Comparison of ENCODE assay signal across 12 cellular contexts in genomic region chr3:186609247-186609868, GRCh38. TPM values are rescaled to one million over a fixed set of nuclear protein-coding genes. Genes with fewer than 3 reads are reported as not detected.
DNase-seq lines count a peak whose midpoint lies in the region; ATAC-seq and TF ChIP-seq lines count a peak whose summit lies in the region.
"Had no signal": no experiment of that assay in that cellular context is flagged by ENCODE, and none has a peak within 500 bp of the region (broad histone marks: within the 10 kb centered on the region; RNA-seq: fewer than 3 reads in every experiment).

No MANE protein-coding gene starts in this region.

- intact Hi-C loops in MCF 10A (cut with micrococcal nuclease): loop anchor here (1.0 to 2.0 kb wide), 3 partner anchors 20 to 69 kb away; partner anchors contain the start of gene TBCCD1
- intact Hi-C loops in breast epithelium (cut with DNase I; ENCODE audit: low total_unique reads): no loop called here
- intact Hi-C loops in body of pancreas (cut with DNase I): no loop called here

- TF ChIP-seq CTCF in MCF 10A (IDR thresholded peaks at IDR 0.05; ENCODE audit: unreplicated experiment) (peak; percentile 57), breast epithelium (IDR thresholded peaks at IDR 0.05) (no peak), LNCAP (IDR thresholded peaks at IDR 0.05) (peak; percentile 25; the same call in 1 of the 2 replicates), body of pancreas (IDR thresholded peaks at IDR 0.05) (peak; percentile 27 to 62 (median 54)), retinal pigment epithelial cell (conservative IDR thresholded peaks at IDR 0.05; ENCODE audit: low read depth, low read length) (peak; percentile 26)

- peak; percentile 77 for ATAC-seq in body of pancreas

- CTCF ChIA-PET in MCF 10A (lab: Yijun Ruan, JAX): interaction anchor here (0.6 to 3.9 kb wide), 18 partner anchors 8 to 633 kb away, joined by 3 to 23 read pairs (median 4); partner anchors contain the start of genes DNAJB11 and FETUB

- POLR2A ChIA-PET in MCF 10A (lab: Yijun Ruan, JAX): interaction anchor here (0.7 to 4.3 kb wide), 11 partner anchors 8 to 174 kb away, joined by 3 to 28 read pairs (median 4); partner anchors contain the start of genes DNAJB11, EIF4A2 and TBCCD1

- H3K27me3 ChIP-seq in breast epithelium: peaks cover 0 to 3% of the 10 kb centered on the region in 2 donors
- H3K27me3 ChIP-seq in body of pancreas: no peaks in the 10 kb centered on the region
- H3K27me3 ChIP-seq: SJCRH30 had no signal

- no peaks in the 10 kb centered on the region for H3K36me3 ChIP-seq in breast epithelium
- H3K36me3 ChIP-seq in body of pancreas (replicated peaks in 1 of 2; ENCODE audit: insufficient read depth in 1 of 2, low read depth in 2 of 2): no peaks in the 10 kb centered on the region
- H3K36me3 ChIP-seq: esophagus muscularis mucosa, SJCRH30 had no signal

- BruUV-seq in MCF 10A (replicated peaks; lab: Mats Ljungman, UMichigan): TSS peak; percentile 99

- H3K4me3 ChIP-seq in breast epithelium (no peak overlapping the region), body of pancreas (no peak overlapping the region), retinal pigment epithelial cell (ENCODE audit: low read length) (no peak overlapping the region)
- H3K4me3 ChIP-seq: esophagus muscularis mucosa, SJCRH30 had no signal

- H3K27ac ChIP-seq in breast epithelium (no peak overlapping the region), body of pancreas (no peak overlapping the region)
- H3K27ac ChIP-seq: esophagus muscularis mucosa, SJCRH30 had no signal

- no peaks in the 10 kb centered on the region for H3K9me3 Mint-ChIP-seq in MCF 10A (ENCODE audit: unreplicated experiment)
- H3K9me3 Mint-ChIP-seq in activated naive CD8-positive, alpha-beta T cell treated with anti-CD3 and anti-CD28 coated beads for 36 hours: no peaks in the 10 kb centered on the region
- no peaks in the 10 kb centered on the region for H3K9me3 Mint-ChIP-seq in T-helper 2 cell treated with Interferon-gamma antibody and Interleukin-4, amounts not matched to agents 5 μg/mL and 100 μg/mL, for 36 hours

- no peaks in the 10 kb centered on the region for H3K36me3 Mint-ChIP-seq in MCF 10A (ENCODE audit: insufficient read depth, unreplicated experiment)
- no peaks in the 10 kb centered on the region for H3K36me3 Mint-ChIP-seq in activated naive CD8-positive, alpha-beta T cell treated with anti-CD3 and anti-CD28 coated beads for 36 hours
- no peaks in the 10 kb centered on the region for H3K36me3 Mint-ChIP-seq in T-helper 2 cell treated with Interferon-gamma antibody and Interleukin-4, amounts not matched to agents 5 μg/mL and 100 μg/mL, for 36 hours (ENCODE audit: low read depth)

- no peak overlapping the region for H3K4me3 Mint-ChIP-seq in MCF 10A (ENCODE audit: unreplicated experiment)
- no peak overlapping the region for H3K4me3 Mint-ChIP-seq in activated naive CD8-positive, alpha-beta T cell treated with anti-CD3 and anti-CD28 coated beads for 36 hours
- no peak overlapping the region for H3K4me3 Mint-ChIP-seq in T-helper 2 cell treated with Interferon-gamma antibody and Interleukin-4, amounts not matched to agents 5 μg/mL and 100 μg/mL, for 36 hours

- TF ChIP-seq POLR2A in breast epithelium (IDR thresholded peaks at IDR 0.05) (no peak), body of pancreas (IDR thresholded peaks at IDR 0.05) (no peak)

- H3K4me1 Mint-ChIP-seq in MCF 10A (ENCODE audit: insufficient read depth, unreplicated experiment): peaks cover 7% of the 10 kb centered on the region
- peaks cover 1% of the 10 kb centered on the region for H3K4me1 Mint-ChIP-seq in activated naive CD8-positive, alpha-beta T cell treated with anti-CD3 and anti-CD28 coated beads for 36 hours
- H3K4me1 Mint-ChIP-seq in T-helper 2 cell treated with Interferon-gamma antibody and Interleukin-4, amounts not matched to agents 5 μg/mL and 100 μg/mL, for 36 hours (ENCODE audit: low read depth): peaks cover under 1% of the 10 kb centered on the region

- DNase-seq in MCF 10A (ENCODE audit: unreplicated experiment) (peak; percentile 74), breast epithelium (ENCODE audit: low spot score in 2 of 2) (no peak), body of pancreas (peak; percentile 65 to 76 (median 70)), retinal pigment epithelial cell (ENCODE audit: low read depth) (no peak), KG1 (lab: John Stamatoyannopoulos, UW) (no peak)
- DNase-seq in activated naive CD8-positive, alpha-beta T cell treated with anti-CD3 and anti-CD28 coated beads for 36 hours: no peak
- DNase-seq in T-helper 2 cell treated with Interferon-gamma antibody and Interleukin-4, amounts not matched to agents 5 μg/mL and 100 μg/mL, for 36 hours (ENCODE audit: low spot score): no peak
- DNase-seq: activated gamma-delta T cell had no signal

- H3K9me3 ChIP-seq in breast epithelium: no peaks in the 10 kb centered on the region
- H3K9me3 ChIP-seq in body of pancreas: no peaks in the 10 kb centered on the region
- H3K9me3 ChIP-seq: esophagus muscularis mucosa, SJCRH30 had no signal

- H3K27me3 Mint-ChIP-seq in MCF 10A (ENCODE audit: insufficient read depth, unreplicated experiment): no peaks in the 10 kb centered on the region
- H3K27me3 Mint-ChIP-seq in activated naive CD8-positive, alpha-beta T cell treated with anti-CD3 and anti-CD28 coated beads for 36 hours: no peaks in the 10 kb centered on the region
- H3K27me3 Mint-ChIP-seq in T-helper 2 cell treated with Interferon-gamma antibody and Interleukin-4, amounts not matched to agents 5 μg/mL and 100 μg/mL, for 36 hours (ENCODE audit: low read depth): peaks cover 24% of the 10 kb centered on the region

- H3K27ac Mint-ChIP-seq in MCF 10A (ENCODE audit: low read depth, unreplicated experiment): peak overlapping the region; percentile 27
- no peak overlapping the region for H3K27ac Mint-ChIP-seq in activated naive CD8-positive, alpha-beta T cell treated with anti-CD3 and anti-CD28 coated beads for 36 hours
- H3K27ac Mint-ChIP-seq in T-helper 2 cell treated with Interferon-gamma antibody and Interleukin-4, amounts not matched to agents 5 μg/mL and 100 μg/mL, for 36 hours: no peak overlapping the region

- 82 to 85% methylated on average over 8 of the region's 8 CpGs for WGBS in body of pancreas, 2 donors

- H3K4me1 ChIP-seq in breast epithelium (no peaks in the 10 kb centered on the region), body of pancreas (peaks cover 28% of the 10 kb centered on the region)
- H3K4me1 ChIP-seq: esophagus muscularis mucosa, SJCRH30 had no signal

RNA-seq across cellular contexts. Expression of gene AHSG, which starts 3.5 kb away (rescaled TPM):
- total RNA-seq in MCF 10A (2022) (not detected in 2 replicates), breast epithelium (not detected), body of pancreas (not detected)
- total RNA-seq in activated naive CD8-positive, alpha-beta T cell treated with anti-CD3 and anti-CD28 coated beads for 36 hours: not detected
- total RNA-seq: esophagus muscularis mucosa, myocyte, SJCRH30 had no signal

RNA-seq across cellular contexts. Expression of gene FETUB, which starts 30.8 kb away (rescaled TPM):
- total RNA-seq in MCF 10A (2022) (0.47 TPM in 1 of 2 replicates, not detected in the other), breast epithelium (not detected), body of pancreas (not detected)
- total RNA-seq in activated naive CD8-positive, alpha-beta T cell treated with anti-CD3 and anti-CD28 coated beads for 36 hours: not detected
- total RNA-seq: esophagus muscularis mucosa, myocyte, SJCRH30 had no signal

RNA-seq across cellular contexts. Expression of gene DNAJB11, which starts 38.8 kb away (rescaled TPM):
- total RNA-seq in MCF 10A (2022) (116 and 166 TPM in 2 replicates), breast epithelium (10 to 100 TPM; 40.0 to 41.6 (median 41.6) TPM), body of pancreas (10 to 100 TPM; 38.9 to 76.5 TPM)
- total RNA-seq in activated naive CD8-positive, alpha-beta T cell treated with anti-CD3 and anti-CD28 coated beads for 36 hours: 10 to 100 TPM; 51.7 to 53.9 TPM

RNA-seq across cellular contexts. Expression of gene TBCCD1, which starts 42.2 kb away (rescaled TPM):
- total RNA-seq in MCF 10A (2022) (10.0 and 11.1 TPM in 2 replicates), breast epithelium (10 to 100 TPM; 15.0 to 19.6 (median 17.4) TPM), body of pancreas (10 to 100 TPM in 1 of 2 donors, 1 to 10 TPM in 1; 4.0 to 14.0 TPM)
- 10 to 100 TPM; 12.7 to 15.4 TPM for total RNA-seq in activated naive CD8-positive, alpha-beta T cell treated with anti-CD3 and anti-CD28 coated beads for 36 hours

RNA-seq across cellular contexts. Expression of gene HRG, which starts 56.5 kb away (rescaled TPM):
- 0.16 and 0.20 TPM in 2 replicates for total RNA-seq in MCF 10A (2022)
- total RNA-seq in breast epithelium: not detected
- total RNA-seq in body of pancreas: not detected
- total RNA-seq in activated naive CD8-positive, alpha-beta T cell treated with anti-CD3 and anti-CD28 coated beads for 36 hours: not detected
- total RNA-seq: esophagus muscularis mucosa, myocyte, SJCRH30 had no signal

Comparison
In these comparisons a context has a peak if more than half of its experiments do, and no peak if none do; other contexts are left out.
1. DNase-seq: peak in MCF 10A (single experiment) and body of pancreas (4 of 4); none in breast epithelium (0 of 2), retinal pigment epithelial cell (single experiment), activated naive CD8-positive, alpha-beta T cell treated with anti-CD3 and anti-CD28 coated beads for 36 hours (single experiment), KG1 (single experiment) and T-helper 2 cell treated with Interferon-gamma antibody and Interleukin-4, amounts not matched to agents 5 μg/mL and 100 μg/mL, for 36 hours (single experiment).
2. CTCF ChIP-seq: peak in MCF 10A (single experiment), LNCAP (single experiment), body of pancreas (7 of 7) and retinal pigment epithelial cell (single experiment); none in breast epithelium (0 of 3).